25 cellular contexts compared by ENCODE assay signal in genomic region chr14:36479344-36479743, GRCh38. TPM values are rescaled to one million over a fixed set of nuclear protein-coding genes. Genes with fewer than 3 reads are reported as not detected.
DNase-seq lines count a peak whose midpoint lies in the region; ATAC-seq and TF ChIP-seq lines count a peak whose summit lies in the region.
"Had no signal": no experiment of that assay in that cellular context is flagged by ENCODE, and none has a peak within 500 bp of the region (broad histone marks: within the 10 kb centered on the region; RNA-seq: fewer than 3 reads in every experiment).

No MANE protein-coding gene starts in this region.

- no peaks in the 10 kb centered on the region for H3K9me3 Mint-ChIP-seq in stimulated activated effector memory CD8-positive, alpha-beta T cell treated with anti-CD3 and anti-CD28 coated beads, Interleukin-12 subunit alpha, Interleukin-12 subunit beta, amount 100 ng/mL, for 72 hours
- peaks cover 0 to 3% (median 0%) of the 10 kb centered on the region in 8 donors for H3K9me3 Mint-ChIP-seq in CD4-positive, alpha-beta memory T cell
- H3K9me3 Mint-ChIP-seq: neural progenitor cell had no signal

- H3K36me3 Mint-ChIP-seq in stimulated activated effector memory CD8-positive, alpha-beta T cell treated with anti-CD3 and anti-CD28 coated beads, Interleukin-12 subunit alpha, Interleukin-12 subunit beta, amount 100 ng/mL, for 72 hours = no peaks in the 10 kb centered on the region
- no peaks in the 10 kb centered on the region for H3K36me3 Mint-ChIP-seq in CD4-positive, alpha-beta memory T cell
- H3K36me3 Mint-ChIP-seq: neural progenitor cell had no signal

- no peak overlapping the region for H3K27ac Mint-ChIP-seq in stimulated activated effector memory CD8-positive, alpha-beta T cell treated with anti-CD3 and anti-CD28 coated beads, Interleukin-12 subunit alpha, Interleukin-12 subunit beta, amount 100 ng/mL, for 72 hours
- no peak overlapping the region for H3K27ac Mint-ChIP-seq in CD4-positive, alpha-beta memory T cell
- H3K27ac Mint-ChIP-seq: effector memory CD8-positive, alpha-beta T cell; neural progenitor cell; progenitor cell of endocrine pancreas had no signal

- no peak overlapping the region for H3K27ac ChIP-seq in CD4-positive, alpha-beta memory T cell (ENCODE audit: low read depth, low read length)
- H3K27ac ChIP-seq: colonic mucosa, esophagus muscularis mucosa, gastroesophageal sphincter, neural progenitor cell, uterus had no signal

- H3K9me3 ChIP-seq in CD4-positive, alpha-beta memory T cell (ENCODE audit: control insufficient read depth in 1 of 2, low read length in 2 of 2) = no peaks in the 10 kb centered on the region
- H3K9me3 ChIP-seq: colonic mucosa, esophagus muscularis mucosa, gastroesophageal sphincter, uterus had no signal

- POLR2A ChIA-PET in CD4-positive, alpha-beta memory T cell (lab: Charles Lee; ENCODE audit: partially characterized antibody) = no interaction called here
- POLR2A ChIA-PET in HEK293T (lab: Yijun Ruan, JAX) = no interaction called here

- ATAC-seq in GM18870 (IDR thresholded peaks at IDR 0.05; ENCODE audit: unreplicated experiment) (peak; percentile 51), GM21447 (IDR thresholded peaks at IDR 0.05; ENCODE audit: unreplicated experiment) (peak; percentile 50), HG03469 (IDR thresholded peaks at IDR 0.05; ENCODE audit: unreplicated experiment) (peak; percentile 44)
- peak; percentile 29 for ATAC-seq in stimulated activated effector memory CD8-positive, alpha-beta T cell treated with anti-CD3 and anti-CD28 coated beads, Interleukin-12 subunit alpha, Interleukin-12 subunit beta, amount 100 ng/mL, for 72 hours
- ATAC-seq: effector memory CD8-positive, alpha-beta T cell; gastroesophageal sphincter had no signal

- no peaks in the 10 kb centered on the region for H3K4me1 Mint-ChIP-seq in stimulated activated effector memory CD8-positive, alpha-beta T cell treated with anti-CD3 and anti-CD28 coated beads, Interleukin-12 subunit alpha, Interleukin-12 subunit beta, amount 100 ng/mL, for 72 hours
- H3K4me1 Mint-ChIP-seq in CD4-positive, alpha-beta memory T cell = peaks cover 0 to 2% (median 0%) of the 10 kb centered on the region in 4 donors
- H3K4me1 Mint-ChIP-seq: neural progenitor cell had no signal

- no peak for DNase-seq in stimulated activated effector memory CD8-positive, alpha-beta T cell treated with anti-CD3 and anti-CD28 coated beads, Interleukin-12 subunit alpha, Interleukin-12 subunit beta, amount 100 ng/mL, for 72 hours (ENCODE audit: low spot score in 2 of 2)
- DNase-seq in CD4-positive, alpha-beta memory T cell = no peak
- DNase-seq in GDM1 (lab: John Stamatoyannopoulos, UW) = no peak
- DNase-seq in HEK293T (ENCODE audit: extremely low spot score) = no peak
- DNase-seq: activated CD4-positive, alpha-beta T cell treated with anti-CD3 and anti-CD28 coated beads, Interleukin-2, amount 50 U/mL, for 4 hours; activated naive CD4-positive, alpha-beta T cell treated with Interleukin-2 at 50 U/mL for 16 hours; activated T-cell treated with anti-CD3 and anti-CD28 coated beads for 4 hours; amygdala; colonic mucosa; effector memory CD8-positive, alpha-beta T cell; hypothalamus; KG1; NCI-H1694; NCI-H2171 treated with DMSO at 0.1 percent for 48 hours; NCI-H526 treated with DMSO at 0.1 percent for 48 hours; uterus had no signal

- no peaks in the 10 kb centered on the region for H3K27me3 ChIP-seq in CD4-positive, alpha-beta memory T cell (ENCODE audit: insufficient read depth, low read length)
- H3K27me3 ChIP-seq: colonic mucosa had no signal

- no peaks in the 10 kb centered on the region for H3K36me3 ChIP-seq in CD4-positive, alpha-beta memory T cell (ENCODE audit: insufficient read depth, low read length)
- H3K36me3 ChIP-seq: colonic mucosa, esophagus muscularis mucosa, gastroesophageal sphincter, neural progenitor cell, uterus had no signal

- CTCF ChIA-PET in CD4-positive, alpha-beta memory T cell (lab: Charles Lee; ENCODE audit: partially characterized antibody) = no interaction called here
- CTCF ChIA-PET in HEK293T (lab: Yijun Ruan, JAX) = no interaction called here

- no peak overlapping the region for H3K4me3 Mint-ChIP-seq in stimulated activated effector memory CD8-positive, alpha-beta T cell treated with anti-CD3 and anti-CD28 coated beads, Interleukin-12 subunit alpha, Interleukin-12 subunit beta, amount 100 ng/mL, for 72 hours
- no peak overlapping the region for H3K4me3 Mint-ChIP-seq in CD4-positive, alpha-beta memory T cell
- H3K4me3 Mint-ChIP-seq: effector memory CD8-positive, alpha-beta T cell; neural progenitor cell had no signal

- H3K4me3 ChIP-seq in CD4-positive, alpha-beta memory T cell (ENCODE audit: low read length in 2 of 2) = no peak overlapping the region
- H3K4me3 ChIP-seq: colonic mucosa, esophagus muscularis mucosa, gastroesophageal sphincter, lung, neural progenitor cell, uterus had no signal

- H3K4me1 ChIP-seq in CD4-positive, alpha-beta memory T cell (ENCODE audit: insufficient read depth, low read length) = no peaks in the 10 kb centered on the region
- H3K4me1 ChIP-seq: colonic mucosa, esophagus muscularis mucosa, gastroesophageal sphincter, neural progenitor cell, uterus had no signal

- H3K27me3 Mint-ChIP-seq in CD4-positive, alpha-beta memory T cell = peaks cover 2 to 5% of the 10 kb centered on the region in 2 donors
- H3K27me3 Mint-ChIP-seq: effector memory CD8-positive, alpha-beta T cell had no signal

- intact Hi-C loops in CD4-positive, alpha-beta memory T cell (cut with micrococcal nuclease) = no loop called here

TF ChIP-seq in HEK293T, 16 proteins besides CTCF, POLR2A, EP300 and RAD21:
- no peak for TF ChIP-seq FOXK2 (IDR thresholded peaks at IDR 0.05)
- TF ChIP-seq ZNF384 (IDR thresholded peaks at IDR 0.05) = no peak
- no peak for TF ChIP-seq L3MBTL2 (conservative IDR thresholded peaks at IDR 0.05)
- no peak for TF ChIP-seq FOXA1 (IDR thresholded peaks at IDR 0.05)
- no peak for TF ChIP-seq LEF1 (IDR thresholded peaks at IDR 0.05; ENCODE audit: borderline replicate concordance)
- no peak for TF ChIP-seq TARDBP (IDR thresholded peaks at IDR 0.05)
- no peak for TF ChIP-seq ELF4 (IDR thresholded peaks at IDR 0.05)
- no peak for TF ChIP-seq CTBP1 (IDR thresholded peaks at IDR 0.05; ENCODE audit: borderline replicate concordance)
- no peak for TF ChIP-seq NFRKB (IDR thresholded peaks at IDR 0.05)
- TF ChIP-seq FOXM1 (IDR thresholded peaks at IDR 0.05; ENCODE audit: borderline replicate concordance) = no peak
- no peak for TF ChIP-seq ARNT (IDR thresholded peaks at IDR 0.05)
- no peak for TF ChIP-seq SUZ12 (IDR thresholded peaks at IDR 0.05)
TF ChIP-seq in HEK293T: peak in this region for 0.

RNA-seq across cellular contexts. Expression of gene NKX2-1, which starts 40.7 kb away (rescaled TPM):
- total RNA-seq in CD4-positive, alpha-beta memory T cell = not detected
- not detected for polyA plus RNA-seq in CD4-positive, alpha-beta memory T cell
- total RNA-seq: gastroesophageal sphincter, HT-29, progenitor cell of endocrine pancreas, uterus had no signal
